Comparison of ENCODE assay signal across 4 cellular contexts in the genomic region with DNA sequence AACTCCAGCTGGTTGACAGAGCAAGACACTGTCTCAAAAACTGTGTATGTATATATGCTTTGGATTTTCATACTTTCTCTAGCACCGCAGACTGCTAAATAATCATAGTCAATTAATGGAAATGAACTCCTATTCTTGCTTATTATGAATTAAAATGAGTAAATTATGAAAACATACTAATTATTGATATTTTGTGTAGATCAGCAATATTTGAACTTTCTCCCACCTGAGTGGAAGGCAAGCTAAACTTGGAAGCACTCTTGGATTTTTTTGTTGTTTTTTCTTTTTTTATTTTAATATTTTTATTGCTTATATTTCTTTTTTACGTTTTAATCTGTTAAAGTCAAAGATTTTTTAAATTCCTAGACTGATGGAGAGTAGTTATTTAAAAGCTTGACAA.
A peak's percentile ranks its signal among the peaks of the same experiment; 100 is the strongest.
TF ChIP-seq lines count a peak whose summit lies in the region.

No MANE protein-coding gene starts in this region.

TF ChIP-seq in HepG2, 621 proteins besides CTCF, POLR2A, EP300 and RAD21:
- TF ChIP-seq MAFK (conservative IDR thresholded peaks at IDR 0.05 in 1 of 2, IDR thresholded peaks at IDR 0.05 in 1 of 2; ENCODE audit: low read length in 2 of 2) (peak; percentile 55 to 76; a peak in 3 of 4 replicates), ZNF207 (IDR thresholded peaks at IDR 0.05; ENCODE audit: borderline replicate concordance) (no peak), YEATS4 (CRISPR knock-in tag; IDR thresholded peaks at IDR 0.05; ENCODE audit: borderline replicate concordance) (no peak), NKX3-1 (CRISPR knock-in tag; IDR thresholded peaks at IDR 0.05) (no peak), HNRNPH1 (optimal IDR thresholded peaks at IDR 0.05; ENCODE audit: low read depth, low read length) (no peak), MAFF (IDR thresholded peaks at IDR 0.05; ENCODE audit: low read depth, low read length) (peak; percentile 66), ZNF546 (CRISPR knock-in tag; conservative IDR thresholded peaks at IDR 0.05) (no peak), ZNF619 (CRISPR knock-in tag; IDR thresholded peaks at IDR 0.05) (no peak), ZNF879 (CRISPR knock-in tag; IDR thresholded peaks at IDR 0.05) (no peak)

TF ChIP-seq in A549, 52 proteins besides CTCF, POLR2A, EP300 and RAD21:
- TF ChIP-seq, protein P1, sequence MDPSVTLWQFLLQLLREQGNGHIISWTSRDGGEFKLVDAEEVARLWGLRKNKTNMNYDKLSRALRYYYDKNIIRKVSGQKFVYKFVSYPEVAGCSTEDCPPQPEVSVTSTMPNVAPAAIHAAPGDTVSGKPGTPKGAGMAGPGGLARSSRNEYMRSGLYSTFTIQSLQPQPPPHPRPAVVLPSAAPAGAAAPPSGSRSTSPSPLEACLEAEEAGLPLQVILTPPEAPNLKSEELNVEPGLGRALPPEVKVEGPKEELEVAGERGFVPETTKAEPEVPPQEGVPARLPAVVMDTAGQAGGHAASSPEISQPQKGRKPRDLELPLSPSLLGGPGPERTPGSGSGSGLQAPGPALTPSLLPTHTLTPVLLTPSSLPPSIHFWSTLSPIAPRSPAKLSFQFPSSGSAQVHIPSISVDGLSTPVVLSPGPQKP (IDR thresholded peaks at IDR 0.05; ENCODE audit: low read depth, low read length) = no peak
- TF ChIP-seq ZNF302 (CRISPR knock-in tag; IDR thresholded peaks at IDR 0.05) (no peak), MAFK (IDR thresholded peaks at IDR 0.05; ENCODE audit: partially characterized antibody) (peak; percentile 74)

TF ChIP-seq in IMR-90, 13 proteins besides CTCF, POLR2A, EP300 and RAD21:
- peak; percentile 48 for TF ChIP-seq MAFK (IDR thresholded peaks at IDR 0.05; ENCODE audit: low read depth, low read length)
- no peak for TF ChIP-seq RCOR1 (IDR thresholded peaks at IDR 0.05; ENCODE audit: insufficient replicate concordance, low read length)
- TF ChIP-seq, protein P1 (IDR thresholded peaks at IDR 0.05; ENCODE audit: borderline replicate concordance, low read depth, low read length) = no peak
- no peak for TF ChIP-seq BHLHE40 (IDR thresholded peaks at IDR 0.05; ENCODE audit: low read depth, low read length)
- no peak for TF ChIP-seq MXI1 (IDR thresholded peaks at IDR 0.05; ENCODE audit: borderline replicate concordance, low read depth, low read length)

TF ChIP-seq in K562, 482 proteins besides CTCF, POLR2A, EP300 and RAD21:
- TF ChIP-seq ZSCAN32 (CRISPR knock-in tag; IDR thresholded peaks at IDR 0.05) (no peak), CBX8 (IDR thresholded peaks at IDR 0.05; ENCODE audit: borderline replicate concordance, extremely low read depth, low read depth, low read length, poor library complexity, severe bottlenecking) (no peak), KDM5B (IDR thresholded peaks at IDR 0.05; ENCODE audit: insufficient replicate concordance, low read depth, low read length) (no peak), CBFA2T3 (IDR thresholded peaks at IDR 0.05) (no peak), PYGO2 (tag; IDR thresholded peaks at IDR 0.05) (no peak), C11orf30 (IDR thresholded peaks at IDR 0.05; ENCODE audit: low read depth) (0 out of 2 replicates have a peak, but pooled peaks have one; percentile 25), ZNF316 (IDR thresholded peaks at IDR 0.05) (peak; percentile 31; the same call in 1 of the 2 replicates), SNIP1 (IDR thresholded peaks at IDR 0.05; ENCODE audit: low read depth) (no peak), BCL6 (CRISPR knock-in tag; IDR thresholded peaks at IDR 0.05) (no peak), FOSL1 (tag; conservative IDR thresholded peaks at IDR 0.05) (no peak), KDM2B (CRISPR knock-in tag; IDR thresholded peaks at IDR 0.05) (no peak), HMG20B (CRISPR knock-in tag; IDR thresholded peaks at IDR 0.05) (no peak), ZNF75A (CRISPR knock-in tag; IDR thresholded peaks at IDR 0.05) (no peak), ZNF444 (CRISPR knock-in tag; IDR thresholded peaks at IDR 0.05) (no peak)
- TF ChIP-seq, protein P2, sequence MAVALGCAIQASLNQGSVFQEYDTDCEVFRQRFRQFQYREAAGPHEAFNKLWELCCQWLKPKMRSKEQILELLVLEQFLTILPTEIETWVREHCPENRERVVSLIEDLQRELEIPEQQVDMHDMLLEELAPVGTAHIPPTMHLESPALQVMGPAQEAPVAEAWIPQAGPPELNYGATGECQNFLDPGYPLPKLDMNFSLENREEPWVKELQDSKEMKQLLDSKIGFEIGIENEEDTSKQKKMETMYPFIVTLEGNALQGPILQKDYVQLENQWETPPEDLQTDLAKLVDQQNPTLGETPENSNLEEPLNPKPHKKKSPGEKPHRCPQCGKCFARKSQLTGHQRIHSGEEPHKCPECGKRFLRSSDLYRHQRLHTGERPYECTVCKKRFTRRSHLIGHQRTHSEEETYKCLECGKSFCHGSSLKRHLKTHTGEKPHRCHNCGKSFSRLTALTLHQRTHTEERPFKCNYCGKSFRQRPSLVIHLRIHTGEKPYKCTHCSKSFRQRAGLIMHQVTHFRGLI (CRISPR knock-in tag; IDR thresholded peaks at IDR 0.05) = no peak
- TF ChIP-seq, protein P3, sequence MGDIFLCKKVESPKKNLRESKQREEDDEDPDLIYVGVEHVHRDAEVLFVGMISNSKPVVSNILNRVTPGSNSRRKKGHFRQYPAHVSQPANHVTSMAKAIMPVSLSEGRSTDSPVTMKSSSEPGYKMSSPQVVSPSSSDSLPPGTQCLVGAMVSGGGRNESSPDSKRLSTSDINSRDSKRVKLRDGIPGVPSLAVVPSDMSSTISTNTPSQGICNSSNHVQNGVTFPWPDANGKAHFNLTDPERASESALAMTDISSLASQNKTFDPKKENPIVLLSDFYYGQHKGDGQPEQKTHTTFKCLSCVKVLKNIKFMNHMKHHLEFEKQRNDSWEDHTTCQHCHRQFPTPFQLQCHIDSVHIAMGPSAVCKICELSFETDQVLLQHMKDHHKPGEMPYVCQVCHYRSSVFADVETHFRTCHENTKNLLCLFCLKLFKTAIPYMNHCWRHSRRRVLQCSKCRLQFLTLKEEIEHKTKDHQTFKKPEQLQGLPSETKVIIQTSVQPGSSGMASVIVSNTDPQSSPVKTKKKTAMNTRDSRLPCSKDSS (IDR thresholded peaks at IDR 0.05; ENCODE audit: low read depth, partially characterized antibody) = no peak
